16 cellular contexts compared by ENCODE assay signal in genomic region chr12:76738824-76739579, GRCh38.
"Had no signal": no experiment of that assay in that cellular context is flagged by ENCODE, and none has a peak within 500 bp of the region (broad histone marks: within the 10 kb centered on the region; RNA-seq: fewer than 3 reads in every experiment).

No MANE protein-coding gene starts in this region.

- H3K4me3 Mint-ChIP-seq: activated CD4-positive, alpha-beta memory T cell treated with anti-CD3 and anti-CD28 coated beads, Interleukin-2, amount 10 ng/mL, durations not matched to agents 7 days and 5 days; activated CD4-positive, alpha-beta T cell treated with anti-CD3 and anti-CD28 coated beads for 36 hours; activated naive CD8-positive, alpha-beta T cell treated with anti-CD3 and anti-CD28 coated beads, Interleukin-2, amount 10 ng/mL, durations not matched to agents 7 days and 5 days; activated T-cell treated with anti-CD3 and anti-CD28 coated beads, Interleukin-2, amount 50 U/mL, for 72 hours; memory B cell; natural killer cell treated with Interleukin-12 subunit alpha and Interleukin-12 subunit beta and Interleukin-15 and Interleukin-18, amount 100 ng/mL, for 72 hours had no signal

- DNase-seq: activated CD4-positive, alpha-beta memory T cell treated with anti-CD3 and anti-CD28 coated beads, Interleukin-2, amount 10 ng/mL, durations not matched to agents 7 days and 5 days; activated CD4-positive, alpha-beta T cell treated with anti-CD3 and anti-CD28 coated beads for 36 hours; activated CD8-positive, alpha-beta memory T cell treated with anti-CD3 and anti-CD28 coated beads, Interleukin-2, amount 50 U/mL, for 4 hours; activated gamma-delta T cell treated with Interleukin-2 at 50 U/mL for 16 hours; activated naive CD8-positive, alpha-beta T cell treated with anti-CD3 and anti-CD28 coated beads, Interleukin-2, amount 10 ng/mL, durations not matched to agents 7 days and 5 days; activated T-cell treated with anti-CD3 and anti-CD28 coated beads, Interleukin-2, amount 50 U/mL, for 72 hours; anterior cingulate cortex; cerebellar nuclear complex; head of caudate nucleus; ovary; stimulated activated CD4-positive, alpha-beta T cell treated with anti-CD3 and anti-CD28 coated beads, Interleukin-4, amount 100 ng/mL, for 1 hour; stimulated activated CD8-positive, alpha-beta memory T cell treated with anti-CD3 and anti-CD28 coated beads, Interleukin-4, amount 100 ng/mL, for 48 hours; stimulated activated naive CD8-positive, alpha-beta T cell treated with anti-CD3 and anti-CD28 coated beads, Interleukin-15, Interleukin-2, amounts not matched to agents 100 U/mL and 50 U/mL, for 24 hours; T1000 had no signal

- H3K9me3 ChIP-seq: ovary had no signal

- H3K4me3 ChIP-seq: ovary had no signal

- H3K27me3 ChIP-seq: ovary had no signal

- H3K36me3 Mint-ChIP-seq: activated naive CD8-positive, alpha-beta T cell treated with anti-CD3 and anti-CD28 coated beads, Interleukin-2, amount 10 ng/mL, durations not matched to agents 7 days and 5 days had no signal

- H3K27ac ChIP-seq: ovary had no signal

- H3K36me3 ChIP-seq: ovary had no signal

- H3K27ac Mint-ChIP-seq: activated CD4-positive, alpha-beta memory T cell treated with anti-CD3 and anti-CD28 coated beads, Interleukin-2, amount 10 ng/mL, durations not matched to agents 7 days and 5 days; activated CD4-positive, alpha-beta T cell treated with anti-CD3 and anti-CD28 coated beads for 36 hours; activated naive CD8-positive, alpha-beta T cell treated with anti-CD3 and anti-CD28 coated beads, Interleukin-2, amount 10 ng/mL, durations not matched to agents 7 days and 5 days; activated T-cell treated with anti-CD3 and anti-CD28 coated beads, Interleukin-2, amount 50 U/mL, for 72 hours; memory B cell; natural killer cell treated with Interleukin-12 subunit alpha and Interleukin-12 subunit beta and Interleukin-15 and Interleukin-18, amount 100 ng/mL, for 72 hours had no signal

- H3K4me1 Mint-ChIP-seq: activated CD4-positive, alpha-beta memory T cell treated with anti-CD3 and anti-CD28 coated beads, Interleukin-2, amount 10 ng/mL, durations not matched to agents 7 days and 5 days; activated CD4-positive, alpha-beta T cell treated with anti-CD3 and anti-CD28 coated beads for 36 hours; memory B cell had no signal
